18 cellular contexts compared by ENCODE assay signal in the genomic region with DNA sequence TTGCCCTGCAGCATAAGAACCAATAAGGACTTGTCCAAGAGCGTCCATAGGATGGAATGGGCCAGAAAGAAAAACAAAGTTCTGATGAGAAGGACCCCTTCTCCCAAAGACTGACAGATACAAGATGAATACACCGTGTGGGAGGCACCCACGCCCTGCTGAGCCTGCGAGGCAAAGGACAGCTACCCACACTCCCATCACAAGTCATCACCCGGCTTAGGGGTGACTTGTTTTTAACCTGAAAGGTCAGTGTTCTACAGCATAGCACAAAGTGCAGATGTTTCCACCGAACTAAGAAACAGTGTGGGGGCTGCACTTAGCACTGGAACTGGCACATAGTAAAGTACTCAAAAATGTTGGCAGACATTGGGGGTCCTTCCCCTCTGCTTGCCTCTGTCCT. TPM values are rescaled to one million over a fixed set of nuclear protein-coding genes. Genes with fewer than 3 reads are reported as not detected.
DNase-seq lines count a peak whose midpoint lies in the region; ATAC-seq, FAIRE-seq and TF ChIP-seq lines count a peak whose summit lies in the region.
"Had no signal": no experiment of that assay in that cellular context is flagged by ENCODE, and none has a peak within 500 bp of the region (broad histone marks: within the 10 kb centered on the region; RNA-seq: fewer than 3 reads in every experiment).

No MANE protein-coding gene starts in this region.

- no peak for DNase-seq in activated CD4-positive, CD25-positive, alpha-beta regulatory T cell treated with anti-CD3 and anti-CD28 coated beads, Interleukin-2, amount 50 U/mL, for 72 hours
- DNase-seq in GM12878 (ENCODE audit: low read depth, low spot score) (no peak), gastrocnemius medialis (no peak), OCI-LY7 (ENCODE audit: low spot score) (no peak), pancreas (no peak), NCI-H2227 treated with DMSO at 0.1 percent for 48 hours (lab: John Stamatoyannopoulos, UW) (no peak)
- DNase-seq: activated effector memory CD4-positive, alpha-beta T cell treated with Interleukin-2 at 50 U/mL for 16 hours; colonic mucosa; HCEC 1CT; NCI-H1436 treated with DMSO at 0.1 percent for 48 hours; RPMI8226; stimulated activated CD4-positive, alpha-beta T cell treated with anti-CD3 and anti-CD28 coated beads, Interleukin-4, amount 100 ng/mL, for 1 hour had no signal

- POLR2A ChIA-PET in HEK293 (lab: Yijun Ruan, JAX) (no interaction called here), GM12878 (lab: Charles Lee) (interaction anchor here (1.9 kb wide), 1 partner anchor 17 kb away, joined by 6 read pairs; no protein-coding TSS in a partner anchor), OCI-LY7 (lab: Charles Lee) (no interaction called here)

- H3K27ac ChIP-seq in HEK293 (ENCODE audit: extremely low read depth, low read depth, low read length) (no peak overlapping the region), GM12878 (ENCODE audit: control insufficient read depth, insufficient read depth) (peak overlapping the region; percentile 65), gastrocnemius medialis (peak overlapping the region; percentile 90 to 94 (median 92)), OCI-LY7 (ENCODE audit: low read depth, low read length, poor library complexity, severe bottlenecking) (no peak overlapping the region), pancreas (no peak overlapping the region)
- H3K27ac ChIP-seq: 22Rv1, C4-2B, colonic mucosa had no signal

- H3K79me2 ChIP-seq in GM12878 (ENCODE audit: control insufficient read depth, insufficient read depth, low read length) (peaks cover 97% of the 10 kb centered on the region), OCI-LY7 (ENCODE audit: insufficient read depth, low read depth, low read length) (peaks cover 6% of the 10 kb centered on the region; the same call in 1 of the 2 replicates)

- intact Hi-C loops in GM12878 (cut with micrococcal nuclease; ENCODE audit: unreplicated experiment) (no loop called here), gastrocnemius medialis (cut with DNase I; ENCODE audit: low total_unique reads) (no loop called here), OCI-LY7 (cut with micrococcal nuclease; ENCODE audit: unreplicated experiment) (no loop called here), pancreas (cut with DNase I) (loop anchor here in 1 of 3 donors (10.0 kb wide), 1 partner anchor 48 kb away; no protein-coding TSS in a partner anchor)

- no TSS peak for BruUV-seq in GM12878 (replicated peaks; lab: Mats Ljungman, UMichigan)
- BruUV-seq in OCI-LY7 (replicated peaks; lab: Mats Ljungman, UMichigan): no TSS peak

- no peak overlapping the region for H3K4me3 ChIP-seq in HEK293 (ENCODE audit: low read depth, low read length)
- H3K4me3 ChIP-seq in GM12878: peak overlapping the region; percentile 6; the same call in 1 of the 2 replicates
- H3K4me3 ChIP-seq in gastrocnemius medialis: no peak overlapping the region
- no peak overlapping the region for H3K4me3 ChIP-seq in OCI-LY7 (ENCODE audit: low read depth, low read length, poor library complexity, severe bottlenecking)
- H3K4me3 ChIP-seq in pancreas: no peak overlapping the region
- H3K4me3 ChIP-seq: colonic mucosa had no signal

- ATAC-seq in activated CD4-positive, CD25-positive, alpha-beta regulatory T cell treated with anti-CD3 and anti-CD28 coated beads, Interleukin-2, amount 50 U/mL, for 24 hours: peak; percentile 19 to 21
- no peak for ATAC-seq in GM12878
- ATAC-seq in gastrocnemius medialis: no peak
- ATAC-seq in pancreas: no peak

- no peak overlapping the region for H3K9ac ChIP-seq in GM12878 (ENCODE audit: control insufficient read depth, insufficient read depth, low read length)
- H3K9ac ChIP-seq: parathyroid adenoma had no signal

- SMC1A ChIA-PET in GM12878 (lab: Charles Lee; ENCODE audit: uncharacterized antibody, unreplicated experiment): interaction anchor here (1.0 to 10.8 kb wide), 8 partner anchors 8 to 231 kb away, joined by 3 to 97 read pairs (median 6); a partner anchor contains a TSS

- FAIRE-seq in GM12878 (lab: Jason Lieb, UNC) (no peak), pancreas (lab: Jason Lieb, UNC) (no peak)
- FAIRE-seq: endothelial cell of umbilical vein had no signal

- TF ChIP-seq POLR2A in GM12878 (IDR thresholded peaks at IDR 0.05; ENCODE audit: low read depth, low read length) (no peak), gastrocnemius medialis (IDR thresholded peaks at IDR 0.05) (no peak)

- CTCF ChIA-PET in HEK293 (lab: Yijun Ruan, JAX): no interaction called here
- CTCF ChIA-PET in GM12878 (lab: Yijun Ruan, JAX): interaction anchor here (1.7 to 3.6 kb wide), 4 partner anchors 10 to 48 kb away, joined by 9 to 23 read pairs (median 12); no protein-coding TSS in a partner anchor
- CTCF ChIA-PET in OCI-LY7 (lab: Charles Lee; ENCODE audit: unreplicated experiment): no interaction called here

- WGBS in GM12878 (ENCODE audit: insufficient coverage, insufficient replicate concordance, low lambda C conversion rate, missing lambda C conversion rate): 16% methylated on average over 6 of the region's 6 CpGs
- 82 to 91% methylated on average over 6 of the region's 6 CpGs for WGBS in pancreas, 2 donors

- peaks cover 0 to 36% of the 10 kb centered on the region in 2 experiments; a peak in 1 of 3 replicates for H3K36me3 ChIP-seq in HEK293 (ENCODE audit: control insufficient read depth in 2 of 2, insufficient read depth in 1 of 2, low read length in 2 of 2)
- peaks cover 49 to 67% of the 10 kb centered on the region in 2 experiments for H3K36me3 ChIP-seq in GM12878 (ENCODE audit: control insufficient read depth in 2 of 2, insufficient read depth in 2 of 2, low read length in 1 of 2)
- peaks cover 0 to under 1% of the 10 kb centered on the region in 2 donors for H3K36me3 ChIP-seq in gastrocnemius medialis
- peaks cover 48% of the 10 kb centered on the region for H3K36me3 ChIP-seq in OCI-LY7 (ENCODE audit: insufficient read depth, low read length)
- peaks cover 0 to 11% (median 0%) of the 10 kb centered on the region in 3 donors for H3K36me3 ChIP-seq in pancreas

- H3K4me2 ChIP-seq in GM12878 (ENCODE audit: control insufficient read depth, insufficient read depth): peak overlapping the region; percentile 86; the same call in 1 of the 2 replicates
- H3K4me2 ChIP-seq in OCI-LY7 (ENCODE audit: low read length): no peak overlapping the region

- in situ Hi-C loops in GM12878 (cut with MboI): no loop called here
- in situ Hi-C loops in gastrocnemius medialis (cut with MboI; ENCODE audit: low sequenced_read_pairs in 4 of 4): no loop called here

- H2AFZ ChIP-seq in GM12878 (ENCODE audit: control insufficient read depth, low read depth, low read length) (no peak overlapping the region), OCI-LY7 (ENCODE audit: low read length) (no peak overlapping the region)
- H2AFZ ChIP-seq: parathyroid adenoma had no signal

- TF ChIP-seq EP300 in GM12878 (IDR thresholded peaks at IDR 0.05; ENCODE audit: borderline replicate concordance in 1 of 2, control insufficient read depth in 1 of 2, low read depth in 2 of 2, low read length in 2 of 2): no peak

- H3K4me1 ChIP-seq in HEK293 (ENCODE audit: control insufficient read depth, insufficient read depth, low read length) (no peaks in the 10 kb centered on the region), GM12878 (ENCODE audit: control insufficient read depth, insufficient read depth, low read length) (peaks cover 84% of the 10 kb centered on the region), gastrocnemius medialis (peaks cover 95 to 98% of the 10 kb centered on the region in 2 donors), OCI-LY7 (ENCODE audit: insufficient read depth, low read length, poor library complexity, severe bottlenecking) (peaks cover 17% of the 10 kb centered on the region), pancreas (peaks cover 9 to 47% (median 15%) of the 10 kb centered on the region in 3 donors)

- peaks cover 41% of the 10 kb centered on the region for H4K20me1 ChIP-seq in GM12878 (ENCODE audit: control insufficient read depth, insufficient read depth)
- peaks cover 5% of the 10 kb centered on the region; the same call in 1 of the 2 replicates for H4K20me1 ChIP-seq in OCI-LY7 (ENCODE audit: insufficient read depth, low read length)

- H3K27me3 ChIP-seq in GM12878 (replicated peaks in 1 of 2; ENCODE audit: control insufficient read depth in 2 of 2, insufficient read depth in 2 of 2, low read length in 1 of 2) (no peaks in the 10 kb centered on the region), gastrocnemius medialis (no peaks in the 10 kb centered on the region), pancreas (no peaks in the 10 kb centered on the region)
- H3K27me3 ChIP-seq: colonic mucosa had no signal

- RAD21 ChIA-PET in GM12878 (lab: Charles Lee; ENCODE audit: unreplicated experiment): interaction anchor here (1.1 to 2.0 kb wide), 3 partner anchors 15 to 49 kb away, joined by 3 to 18 read pairs (median 3); no protein-coding TSS in a partner anchor

- H3K9me3 ChIP-seq in HEK293 (ENCODE audit: control insufficient read depth, insufficient read depth, low read depth, low read length) (no peaks in the 10 kb centered on the region), GM12878 (replicated peaks; ENCODE audit: control insufficient read depth, insufficient read depth, low read length) (no peaks in the 10 kb centered on the region), gastrocnemius medialis (no peaks in the 10 kb centered on the region), OCI-LY7 (ENCODE audit: low read length) (no peaks in the 10 kb centered on the region), pancreas (no peaks in the 10 kb centered on the region)
- H3K9me3 ChIP-seq: colonic mucosa had no signal

- no peak for TF ChIP-seq CTCF in HEK293 (tag by site-specific recombination; IDR thresholded peaks at IDR 0.05)
- TF ChIP-seq CTCF in GM12878 (IDR thresholded peaks at IDR 0.05 in 2 of 3, conservative IDR thresholded peaks at IDR 0.05 in 1 of 3; ENCODE audit: control insufficient read depth in 2 of 3, extremely low read depth in 1 of 3, insufficient read depth in 1 of 3, low read depth in 3 of 3, low read length in 3 of 3): no peak
- TF ChIP-seq CTCF in gastrocnemius medialis (IDR thresholded peaks at IDR 0.05 in 4 of 5, conservative IDR thresholded peaks at IDR 0.05 in 1 of 5): no peak
- no peak for TF ChIP-seq CTCF in OCI-LY7 (conservative IDR thresholded peaks at IDR 0.05; ENCODE audit: low read length)
- TF ChIP-seq CTCF in pancreas (IDR thresholded peaks at IDR 0.05): no peak

- no peaks in the 10 kb centered on the region for H3K9me2 ChIP-seq in OCI-LY7 (ENCODE audit: insufficient read depth, low read length)

- no peak for TF ChIP-seq RAD21 in GM12878 (IDR thresholded peaks at IDR 0.05; ENCODE audit: insufficient read depth, low read depth, low read length)

RNA-seq across cellular contexts. Expression of a gene that starts 13.9 kb away (rescaled TPM):
- 372 and 425 TPM in 2 replicates for total RNA-seq in GM12878 (2013; cell fraction: nucleolus; rRNA removed)
- 203 and 223 TPM in 2 replicates for total RNA-seq in GM12878 (2014; rRNA removed)
- 147 and 148 TPM in 2 replicates for total RNA-seq in GM12878 (2014; rRNA removed; fragmentation: Illumina TruSeq; extraction: Trizol)
- 279 and 289 TPM in 2 replicates for total RNA-seq in GM12878 (2021)
- 132 TPM for polyA plus RNA-seq in GM12878 (2011; ENCODE audit: low read depth)
- polyA plus RNA-seq in GM12878 (2011; rRNA removed): 156 and 178 TPM in 2 replicates
- 190 and 206 TPM in 2 replicates for polyA plus RNA-seq in GM12878 (2011; cell fraction: cytosol; rRNA removed)
- 272 and 287 TPM in 2 replicates for polyA plus RNA-seq in GM12878 (2011; cell fraction: nucleus; rRNA removed)
- polyA plus RNA-seq in GM12878 (2012): 262 and 278 TPM in 2 replicates
- 107 and 151 TPM in 2 replicates for polyA plus RNA-seq in GM12878 (2014; fragmentation: Illumina TruSeq; extraction: Trizol)
- 10 to 100 TPM in 1 of 2 experiments, 1 to 10 TPM in 1; 4.4 to 13.7 TPM for polyA plus RNA-seq in GM12878 (2014; fragmentation: Nextera tagmentation; extraction: Ambion mirVana)
- 199 and 200 TPM in 2 replicates for polyA plus RNA-seq in GM12878 (2014; rRNA removed)
- 100 to 1,000 TPM; 112 to 117 TPM for polyA plus RNA-seq in GM12878 (2016; fragmentation: Nextera tagmentation; extraction: Ambion mirVana)
- 245 and 345 TPM in 2 replicates for polyA minus RNA-seq in GM12878 (2011; rRNA and poly(A)+ RNA removed)
- polyA minus RNA-seq in GM12878 (2011; cell fraction: cytosol; rRNA and poly(A)+ RNA removed): 117 and 134 TPM in 2 replicates
- polyA minus RNA-seq in GM12878 (2011; cell fraction: nucleus; rRNA and poly(A)+ RNA removed): 165 and 259 TPM in 2 replicates
- total RNA-seq in gastrocnemius medialis: 100 to 1,000 TPM; 112 to 228 (median 188) TPM
- total RNA-seq in OCI-LY7 (2014; rRNA removed; shearing (Covaris generic)): 51.4 and 55.9 TPM in 2 replicates
- 76.3 and 77.5 TPM in 2 replicates for total RNA-seq in OCI-LY7 (2022)
- total RNA-seq in pancreas: 100 to 1,000 TPM in 1 of 6 donors, 10 to 100 TPM in 5; 66.3 to 118 (median 71.0) TPM
- 10 to 100 TPM; 36.4 to 54.7 TPM for polyA plus RNA-seq in pancreas

RNA-seq across cellular contexts. Expression of a gene that starts 46.5 kb away (rescaled TPM):
- not detected in 2 replicates for total RNA-seq in GM12878 (2013; cell fraction: nucleolus; rRNA removed)
- total RNA-seq in GM12878 (2014; rRNA removed) (0.22 TPM in 1 of 2 replicates, not detected in the other), GM12878 (2014; rRNA removed; fragmentation: Illumina TruSeq; extraction: Trizol) (not detected in 2 replicates), GM12878 (2021) (0.38 and 0.45 TPM in 2 replicates), gastrocnemius medialis (1,000 to 10,000 TPM in 1 of 4 donors, 100 to 1,000 TPM in 3; 504 to 1,227 (median 655) TPM), OCI-LY7 (2022) (not detected in 2 replicates), pancreas (100 to 1,000 TPM in 1 of 6 donors, 10 to 100 TPM in 5; 26.3 to 131 (median 46.5) TPM)
- polyA plus RNA-seq in GM12878 (2011; ENCODE audit: low read depth): 0.37 TPM
- polyA plus RNA-seq in GM12878 (2011; rRNA removed) (0.04 TPM in 1 of 2 replicates, not detected in the other), GM12878 (2014; fragmentation: Illumina TruSeq; extraction: Trizol) (0.09 and 0.19 TPM in 2 replicates), GM12878 (2014; fragmentation: Nextera tagmentation; extraction: Ambion mirVana) (under 1 TPM in 1 of 2 experiments, not detected in 1; 0.15 TPM), GM12878 (2014; rRNA removed) (0.12 and 0.32 TPM in 2 replicates), GM12878 (2016; fragmentation: Nextera tagmentation; extraction: Ambion mirVana) (1 to 10 TPM in 1 of 2 experiments, under 1 TPM in 1; 0.91 to 1.0 TPM), pancreas (100 to 1,000 TPM; 271 to 298 TPM)
- 0.07 TPM in 1 of 2 replicates, not detected in the other for polyA plus RNA-seq in GM12878 (2011; cell fraction: cytosol; rRNA removed)
- polyA plus RNA-seq in GM12878 (2011; cell fraction: nucleus; rRNA removed): not detected in 2 replicates
- 0.81 and 1.3 TPM in 2 replicates for polyA plus RNA-seq in GM12878 (2012)
- not detected in 2 replicates for polyA minus RNA-seq in GM12878 (2011; rRNA and poly(A)+ RNA removed)
- polyA minus RNA-seq in GM12878 (2011; cell fraction: cytosol; rRNA and poly(A)+ RNA removed): not detected in 2 replicates
- not detected in 2 replicates for polyA minus RNA-seq in GM12878 (2011; cell fraction: nucleus; rRNA and poly(A)+ RNA removed)
- total RNA-seq in OCI-LY7 (2014; rRNA removed; shearing (Covaris generic)): not detected in 2 replicates

Comparison
In these comparisons a context has a peak if more than half of its experiments do, and no peak if none do; other contexts are left out.
1. ATAC-seq: peak in activated CD4-positive, CD25-positive, alpha-beta regulatory T cell treated with anti-CD3 and anti-CD28 coated beads, Interleukin-2, amount 50 U/mL, for 24 hours (2 of 2); none in GM12878 (single experiment), gastrocnemius medialis (0 of 2) and pancreas (0 of 4).
2. H3K27ac ChIP-seq: peak in GM12878 (single experiment) and gastrocnemius medialis (4 of 4); none in HEK293 (single experiment), OCI-LY7 (single experiment) and pancreas (0 of 4).
3. RNA of a gene that starts 46.5 kb away (total RNA-seq): 504 to 1,227 TPM in gastrocnemius medialis and 26.3 to 131 TPM in pancreas; 0.22 to 0.45 TPM in GM12878 and not detected in OCI-LY7; every median in the first group is over 10 times any median in the second.